In the genomic region with DNA sequence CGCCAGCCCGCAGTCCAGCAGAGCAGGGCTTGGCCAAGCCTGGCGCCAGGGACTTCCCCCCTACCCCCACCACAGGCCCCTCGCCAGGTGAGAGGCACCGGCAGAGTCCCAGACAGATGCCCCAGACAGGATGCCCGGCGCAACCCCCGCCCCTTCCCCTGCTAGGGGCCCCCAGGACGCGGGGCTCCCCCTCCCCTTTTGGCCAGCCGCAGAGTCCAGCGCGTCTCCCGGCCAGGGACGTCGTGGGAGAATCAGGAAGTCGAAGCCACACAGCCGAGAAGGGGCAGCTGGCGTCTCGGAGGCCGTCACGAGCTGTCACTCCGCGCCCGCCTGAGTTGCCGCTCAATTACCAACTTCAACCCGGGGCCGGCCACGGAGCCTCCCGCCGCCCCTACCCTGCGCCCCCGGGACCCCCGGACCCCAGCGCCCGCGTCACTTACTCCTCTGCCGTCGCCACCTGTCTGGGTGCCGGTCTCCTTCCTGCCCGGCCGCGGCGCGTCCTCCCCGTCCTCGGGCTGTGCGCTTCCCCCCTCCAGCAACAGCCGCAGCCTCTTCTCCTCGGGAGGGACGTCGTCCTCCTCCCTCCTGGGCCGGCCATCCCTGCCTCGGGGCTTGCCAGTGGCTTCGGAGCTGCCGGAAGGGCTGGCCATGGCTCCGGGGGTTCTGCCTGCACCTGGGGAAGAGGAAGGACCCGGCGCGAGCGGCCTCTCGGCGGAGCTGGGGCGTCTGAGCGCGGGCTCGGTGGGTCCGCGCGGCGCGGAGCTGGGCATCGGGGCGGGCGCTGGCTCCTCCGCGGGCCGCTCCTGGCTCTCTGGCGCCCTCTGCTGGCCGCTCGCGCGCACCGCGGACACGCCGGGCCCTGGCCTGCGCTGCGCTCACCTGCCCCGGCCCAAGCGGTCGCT, we compare ENCODE assay signal across 8 cellular contexts.
DNase-seq lines count a peak whose midpoint lies in the region; ATAC-seq and TF ChIP-seq lines count a peak whose summit lies in the region.
"Not testable (repeated sequence)": the region's sequence is repeated elsewhere in the genome, so short reads cannot be mapped to it uniquely, and the experiment has no call there.

No MANE protein-coding gene starts in this region.

- not testable (repeated sequence) for H3K4me1 ChIP-seq in H9 (ENCODE audit: insufficient read depth, low read length); adrenal gland (replicated peaks in 1 of 2)

- H3K56ac ChIP-seq in H9 (ENCODE audit: insufficient read length, low read depth, low read length) = not testable (repeated sequence)

- not testable (repeated sequence) for H2BK20ac ChIP-seq in H9 (ENCODE audit: low read depth, low read length, poor library complexity, severe bottlenecking)

- H3K27me3 ChIP-seq in H9 (ENCODE audit: insufficient read depth, low read length); adrenal gland: not testable (repeated sequence)

- not testable (repeated sequence) for H3T11ph ChIP-seq in H9 (ENCODE audit: low read length)

- TF ChIP-seq CTCF in AG10803 (conservative IDR thresholded peaks at IDR 0.05; ENCODE audit: low read length) (peak; percentile 13), H9 (conservative IDR thresholded peaks at IDR 0.05) (peak; percentile 80), adrenal gland (IDR thresholded peaks at IDR 0.05) (peak in 3 of 6 experiments; percentile 73 to 83 (median 75)), nephron (IDR thresholded peaks at IDR 0.05; ENCODE audit: unreplicated experiment in 3 of 3) (peak; percentile 76 to 84 (median 83))

- not testable (repeated sequence) for H3K36me3 Mint-ChIP-seq in H9 (ENCODE audit: insufficient read depth in 1 of 3, low read depth in 3 of 3); nephron (ENCODE audit: low read depth)

- not testable (repeated sequence) for ATAC-seq in Right ventricle myocardium superior (ENCODE audit: poor library complexity)

- H4K5ac ChIP-seq in H9 (ENCODE audit: insufficient read length, low read depth, low read length) = not testable (repeated sequence)

- not testable (repeated sequence) for H3K9me3 Mint-ChIP-seq in H9, nephron

- H3K27ac ChIP-seq in H9 (ENCODE audit: insufficient read length, low read depth, low read length) = not testable (repeated sequence)
- H3K27ac ChIP-seq in adrenal gland = peak overlapping the region in 1 of 5 donors; percentile 55

- H2BK15ac ChIP-seq in H9 (ENCODE audit: low read depth, low read length) = not testable (repeated sequence)

- intact Hi-C loops in adrenal gland (cut with DNase I) = loop anchor here in 1 of 2 donors (10.0 kb wide), 1 partner anchor 126 kb away; no protein-coding TSS in a partner anchor
- intact Hi-C loops in Right ventricle myocardium superior (cut with DNase I) = not testable (repeated sequence)

- H3K36me3 ChIP-seq in adrenal gland (replicated peaks in 1 of 2) = not testable (repeated sequence)

- H3K79me2 ChIP-seq in H9 (ENCODE audit: insufficient read depth, low read length) = not testable (repeated sequence)

- H3K18ac ChIP-seq in H9 (ENCODE audit: insufficient read length, low read depth, low read length) = not testable (repeated sequence)

- H3K27ac Mint-ChIP-seq in H9, nephron: not testable (repeated sequence)

- H4K8ac ChIP-seq in H9 (replicated peaks; ENCODE audit: insufficient read length, low read depth, low read length) = not testable (repeated sequence)

- not testable (repeated sequence) for H3K9me3 ChIP-seq in H9 (ENCODE audit: control insufficient read depth, low read depth, low read length); adrenal gland (replicated peaks in 1 of 3)

- H3K4me3 Mint-ChIP-seq in H9 = peak overlapping the region; percentile 68 to 83
- peak overlapping the region in 2 of 3 experiments; percentile 32 to 70 for H3K4me3 Mint-ChIP-seq in nephron

- H3K4me1 Mint-ChIP-seq in H9 = peaks cover 42 to 45% of the 10 kb centered on the region in 2 experiments
- not testable (repeated sequence) for H3K4me1 Mint-ChIP-seq in nephron

- H3K4me2 ChIP-seq in H9 (ENCODE audit: insufficient read depth, insufficient read length, low read length) = peak overlapping the region; percentile 37

- not testable (repeated sequence) for H2AFZ ChIP-seq in H9 (ENCODE audit: low read length)

- not testable (repeated sequence) for H2BK5ac ChIP-seq in H9 (ENCODE audit: insufficient read length, low read length)

- not testable (repeated sequence) for H3K4ac ChIP-seq in H9 (ENCODE audit: low read depth, low read length)

- not testable (repeated sequence) for DNase-seq in AG10803 (ENCODE audit: low read depth)
- peak; percentile 74 for DNase-seq in H9
- peak; percentile 37 for DNase-seq in NCI-H69 (lab: John Stamatoyannopoulos, UW)
- peak; percentile 21 to 38 (median 30) for DNase-seq in activated CD4-positive, CD25-positive, alpha-beta regulatory T cell (lab: John Stamatoyannopoulos, UW)
- DNase-seq in adrenal gland = peak; percentile 21 to 69 (median 50)
- DNase-seq in Right ventricle myocardium superior = peak; percentile 77
- peak; percentile 45 for DNase-seq in stimulated activated CD8-positive, alpha-beta memory T cell treated with anti-CD3 and anti-CD28 coated beads, Interleukin-12 subunit alpha, Interleukin-12 subunit beta, amount 100 ng/mL, for 4 hours (ENCODE audit: low read depth)

- not testable (repeated sequence) for H3K14ac ChIP-seq in H9 (ENCODE audit: insufficient read depth, low read length)

- not testable (repeated sequence) for H3K23me2 ChIP-seq in H9 (ENCODE audit: insufficient read length, low read depth, low read length, poor library complexity, severe bottlenecking)

- not testable (repeated sequence) for H3K4me3 ChIP-seq in AG10803 (ENCODE audit: low read length)
- H3K4me3 ChIP-seq in adrenal gland = peak overlapping the region in 2 of 4 donors; percentile 49 to 62

- H3K27me3 Mint-ChIP-seq in H9 (ENCODE audit: low read depth) (peaks cover 60% of the 10 kb centered on the region), nephron (ENCODE audit: low read depth) (peaks cover 85% of the 10 kb centered on the region)

- not testable (repeated sequence) for H3K9ac ChIP-seq in H9 (ENCODE audit: extremely low read depth, insufficient read length, low read length)

- not testable (repeated sequence) for H4K20me1 ChIP-seq in H9 (ENCODE audit: control insufficient read depth, insufficient read depth, insufficient read length)

- no CpG with 5 or more reads among the region's 92 CpGs for WGBS in H9 (ENCODE audit: extremely low coverage, insufficient read length, low lambda C conversion rate)
- WGBS in adrenal gland, 4 donors = 1% methylated on average over 63 to 89 of the region's 92 CpGs; no CpG with 5 or more reads in 2 of the 4 donors

- H3K23ac ChIP-seq in H9 (ENCODE audit: insufficient read length, low read depth, low read length) = not testable (repeated sequence)

- H4K91ac ChIP-seq in H9 (ENCODE audit: insufficient read length, low read depth, low read length) = not testable (repeated sequence)

- not testable (repeated sequence) for H2BK120ac ChIP-seq in H9 (ENCODE audit: low read depth, low read length, poor library complexity, severe bottlenecking)

- H2BK12ac ChIP-seq in H9 (ENCODE audit: insufficient read length, low read depth, low read length) = not testable (repeated sequence)

- not testable (repeated sequence) for TF ChIP-seq POLR2A in adrenal gland (IDR thresholded peaks at IDR 0.05)

- H2AK5ac ChIP-seq in H9 (ENCODE audit: insufficient read length, low read length) = not testable (repeated sequence)

- not testable (repeated sequence) for H3K79me1 ChIP-seq in H9 (ENCODE audit: insufficient read depth, low read depth, low read length, poor library complexity, severe bottlenecking)
